ENCODE assay signal across 1 cellular context in the genomic region with DNA sequence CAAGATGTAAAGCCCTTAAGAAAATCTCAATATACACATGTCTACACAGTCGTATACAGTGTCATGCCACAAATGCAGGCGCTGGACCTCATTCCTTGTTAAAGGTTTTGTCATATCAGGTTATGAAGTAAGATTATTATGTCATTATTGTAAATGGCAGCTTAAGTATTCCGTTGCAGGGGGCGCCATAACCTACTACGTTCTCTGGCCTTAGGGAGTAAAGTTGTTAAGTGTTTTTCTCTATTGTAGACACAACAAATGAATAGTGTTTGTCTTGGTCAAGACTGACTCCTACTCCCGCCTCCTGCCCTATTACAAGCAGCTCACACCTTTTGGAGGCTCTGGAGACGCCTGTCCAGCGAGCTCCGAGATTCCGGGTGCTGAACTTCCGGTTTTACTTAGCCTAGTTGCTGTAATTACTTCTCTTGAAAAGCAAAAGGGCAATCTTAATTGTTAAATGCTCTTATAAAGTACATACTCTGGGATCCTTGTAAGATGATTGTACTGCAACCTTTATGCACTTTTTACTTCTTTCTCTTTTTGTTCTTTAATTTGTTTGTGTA.
TF ChIP-seq lines count a peak whose summit lies in the region.

No MANE protein-coding gene starts in this region.

TF ChIP-seq in HepG2, 621 proteins besides CTCF, POLR2A, EP300 and RAD21 (continued from another document and continues in another):
- TF ChIP-seq, protein P1, sequence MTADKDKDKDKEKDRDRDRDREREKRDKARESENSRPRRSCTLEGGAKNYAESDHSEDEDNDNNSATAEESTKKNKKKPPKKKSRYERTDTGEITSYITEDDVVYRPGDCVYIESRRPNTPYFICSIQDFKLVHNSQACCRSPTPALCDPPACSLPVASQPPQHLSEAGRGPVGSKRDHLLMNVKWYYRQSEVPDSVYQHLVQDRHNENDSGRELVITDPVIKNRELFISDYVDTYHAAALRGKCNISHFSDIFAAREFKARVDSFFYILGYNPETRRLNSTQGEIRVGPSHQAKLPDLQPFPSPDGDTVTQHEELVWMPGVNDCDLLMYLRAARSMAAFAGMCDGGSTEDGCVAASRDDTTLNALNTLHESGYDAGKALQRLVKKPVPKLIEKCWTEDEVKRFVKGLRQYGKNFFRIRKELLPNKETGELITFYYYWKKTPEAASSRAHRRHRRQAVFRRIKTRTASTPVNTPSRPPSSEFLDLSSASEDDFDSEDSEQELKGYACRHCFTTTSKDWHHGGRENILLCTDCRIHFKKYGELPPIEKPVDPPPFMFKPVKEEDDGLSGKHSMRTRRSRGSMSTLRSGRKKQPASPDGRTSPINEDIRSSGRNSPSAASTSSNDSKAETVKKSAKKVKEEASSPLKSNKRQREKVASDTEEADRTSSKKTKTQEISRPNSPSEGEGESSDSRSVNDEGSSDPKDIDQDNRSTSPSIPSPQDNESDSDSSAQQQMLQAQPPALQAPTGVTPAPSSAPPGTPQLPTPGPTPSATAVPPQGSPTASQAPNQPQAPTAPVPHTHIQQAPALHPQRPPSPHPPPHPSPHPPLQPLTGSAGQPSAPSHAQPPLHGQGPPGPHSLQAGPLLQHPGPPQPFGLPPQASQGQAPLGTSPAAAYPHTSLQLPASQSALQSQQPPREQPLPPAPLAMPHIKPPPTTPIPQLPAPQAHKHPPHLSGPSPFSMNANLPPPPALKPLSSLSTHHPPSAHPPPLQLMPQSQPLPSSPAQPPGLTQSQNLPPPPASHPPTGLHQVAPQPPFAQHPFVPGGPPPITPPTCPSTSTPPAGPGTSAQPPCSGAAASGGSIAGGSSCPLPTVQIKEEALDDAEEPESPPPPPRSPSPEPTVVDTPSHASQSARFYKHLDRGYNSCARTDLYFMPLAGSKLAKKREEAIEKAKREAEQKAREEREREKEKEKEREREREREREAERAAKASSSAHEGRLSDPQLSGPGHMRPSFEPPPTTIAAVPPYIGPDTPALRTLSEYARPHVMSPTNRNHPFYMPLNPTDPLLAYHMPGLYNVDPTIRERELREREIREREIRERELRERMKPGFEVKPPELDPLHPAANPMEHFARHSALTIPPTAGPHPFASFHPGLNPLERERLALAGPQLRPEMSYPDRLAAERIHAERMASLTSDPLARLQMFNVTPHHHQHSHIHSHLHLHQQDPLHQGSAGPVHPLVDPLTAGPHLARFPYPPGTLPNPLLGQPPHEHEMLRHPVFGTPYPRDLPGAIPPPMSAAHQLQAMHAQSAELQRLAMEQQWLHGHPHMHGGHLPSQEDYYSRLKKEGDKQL (CRISPR knock-in tag; IDR thresholded peaks at IDR 0.05; ENCODE audit: low read depth) = no peak
- no peak for TF ChIP-seq ZNF24 (IDR thresholded peaks at IDR 0.05)
- TF ChIP-seq SMC3 (IDR thresholded peaks at IDR 0.05; ENCODE audit: low read length) = no peak
- peak; percentile 53; the same call in 1 of the 2 replicates for TF ChIP-seq GABPB1 (CRISPR knock-in tag; IDR thresholded peaks at IDR 0.05)
- 0 out of 2 replicates have a peak, but pooled peaks have one; percentile 37 for TF ChIP-seq MEF2D (CRISPR knock-in tag; IDR thresholded peaks at IDR 0.05)
- TF ChIP-seq CREM (IDR thresholded peaks at IDR 0.05) = peak; percentile 43
- TF ChIP-seq CREM (CRISPR knock-in tag; IDR thresholded peaks at IDR 0.05) = no peak
- TF ChIP-seq KLF15 (CRISPR knock-in tag; IDR thresholded peaks at IDR 0.05; ENCODE audit: borderline replicate concordance) = no peak
- TF ChIP-seq, protein P2, sequence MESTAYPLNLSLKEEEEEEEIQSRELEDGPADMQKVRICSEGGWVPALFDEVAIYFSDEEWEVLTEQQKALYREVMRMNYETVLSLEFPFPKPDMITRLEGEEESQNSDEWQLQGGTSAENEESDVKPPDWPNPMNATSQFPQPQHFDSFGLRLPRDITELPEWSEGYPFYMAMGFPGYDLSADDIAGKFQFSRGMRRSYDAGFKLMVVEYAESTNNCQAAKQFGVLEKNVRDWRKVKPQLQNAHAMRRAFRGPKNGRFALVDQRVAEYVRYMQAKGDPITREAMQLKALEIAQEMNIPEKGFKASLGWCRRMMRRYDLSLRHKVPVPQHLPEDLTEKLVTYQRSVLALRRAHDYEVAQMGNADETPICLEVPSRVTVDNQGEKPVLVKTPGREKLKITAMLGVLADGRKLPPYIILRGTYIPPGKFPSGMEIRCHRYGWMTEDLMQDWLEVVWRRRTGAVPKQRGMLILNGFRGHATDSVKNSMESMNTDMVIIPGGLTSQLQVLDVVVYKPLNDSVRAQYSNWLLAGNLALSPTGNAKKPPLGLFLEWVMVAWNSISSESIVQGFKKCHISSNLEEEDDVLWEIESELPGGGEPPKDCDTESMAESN (CRISPR knock-in tag; conservative IDR thresholded peaks at IDR 0.05) = no peak
- TF ChIP-seq ZFY (CRISPR knock-in tag; IDR thresholded peaks at IDR 0.05) = no peak
- TF ChIP-seq, protein P3, sequence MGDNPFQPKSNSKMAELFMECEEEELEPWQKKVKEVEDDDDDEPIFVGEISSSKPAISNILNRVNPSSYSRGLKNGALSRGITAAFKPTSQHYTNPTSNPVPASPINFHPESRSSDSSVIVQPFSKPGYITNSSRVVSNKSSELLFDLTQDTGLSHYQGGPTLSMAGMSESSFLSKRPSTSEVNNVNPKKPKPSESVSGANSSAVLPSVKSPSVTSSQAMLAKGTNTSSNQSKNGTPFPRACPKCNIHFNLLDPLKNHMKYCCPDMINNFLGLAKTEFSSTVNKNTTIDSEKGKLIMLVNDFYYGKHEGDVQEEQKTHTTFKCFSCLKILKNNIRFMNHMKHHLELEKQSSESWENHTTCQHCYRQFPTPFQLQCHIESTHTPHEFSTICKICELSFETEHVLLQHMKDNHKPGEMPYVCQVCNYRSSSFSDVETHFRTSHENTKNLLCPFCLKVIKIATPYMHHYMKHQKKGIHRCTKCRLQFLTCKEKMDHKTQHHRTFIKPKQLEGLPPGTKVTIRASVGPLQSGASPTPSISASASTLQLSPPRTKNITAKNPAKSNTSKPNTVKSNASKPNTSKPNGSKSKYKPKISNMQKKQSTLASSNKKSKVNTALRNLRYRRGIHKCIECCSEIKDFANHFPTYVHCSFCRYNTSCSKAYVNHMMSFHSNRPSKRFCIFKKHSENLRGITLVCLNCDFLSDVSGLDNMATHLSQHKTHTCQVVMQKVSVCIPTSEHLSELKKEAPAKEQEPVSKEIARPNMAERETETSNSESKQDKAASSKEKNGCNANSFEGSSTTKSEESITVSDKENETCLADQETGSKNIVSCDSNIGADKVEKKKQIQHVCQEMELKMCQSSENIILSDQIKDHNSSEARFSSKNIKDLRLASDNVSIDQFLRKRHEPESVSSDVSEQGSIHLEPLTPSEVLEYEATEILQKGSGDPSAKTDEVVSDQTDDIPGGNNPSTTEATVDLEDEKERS (CRISPR knock-in tag; IDR thresholded peaks at IDR 0.05) = no peak
- no peak for TF ChIP-seq SRSF1 (optimal IDR thresholded peaks at IDR 0.05; ENCODE audit: low read depth, low read length)
- TF ChIP-seq ZNF530 (CRISPR knock-in tag; IDR thresholded peaks at IDR 0.05; ENCODE audit: low read depth) = no peak
- TF ChIP-seq, protein P4, sequence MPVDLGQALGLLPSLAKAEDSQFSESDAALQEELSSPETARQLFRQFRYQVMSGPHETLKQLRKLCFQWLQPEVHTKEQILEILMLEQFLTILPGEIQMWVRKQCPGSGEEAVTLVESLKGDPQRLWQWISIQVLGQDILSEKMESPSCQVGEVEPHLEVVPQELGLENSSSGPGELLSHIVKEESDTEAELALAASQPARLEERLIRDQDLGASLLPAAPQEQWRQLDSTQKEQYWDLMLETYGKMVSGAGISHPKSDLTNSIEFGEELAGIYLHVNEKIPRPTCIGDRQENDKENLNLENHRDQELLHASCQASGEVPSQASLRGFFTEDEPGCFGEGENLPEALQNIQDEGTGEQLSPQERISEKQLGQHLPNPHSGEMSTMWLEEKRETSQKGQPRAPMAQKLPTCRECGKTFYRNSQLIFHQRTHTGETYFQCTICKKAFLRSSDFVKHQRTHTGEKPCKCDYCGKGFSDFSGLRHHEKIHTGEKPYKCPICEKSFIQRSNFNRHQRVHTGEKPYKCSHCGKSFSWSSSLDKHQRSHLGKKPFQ (CRISPR knock-in tag; IDR thresholded peaks at IDR 0.05; ENCODE audit: insufficient replicate concordance) = no peak
- TF ChIP-seq JARID2 (CRISPR knock-in tag; IDR thresholded peaks at IDR 0.05; ENCODE audit: insufficient replicate concordance) = no peak
- TF ChIP-seq ELF1 (CRISPR knock-in tag; IDR thresholded peaks at IDR 0.05) = peak; percentile 60
- TF ChIP-seq HOXA5 (CRISPR knock-in tag; IDR thresholded peaks at IDR 0.05) = no peak
- TF ChIP-seq, protein P5, sequence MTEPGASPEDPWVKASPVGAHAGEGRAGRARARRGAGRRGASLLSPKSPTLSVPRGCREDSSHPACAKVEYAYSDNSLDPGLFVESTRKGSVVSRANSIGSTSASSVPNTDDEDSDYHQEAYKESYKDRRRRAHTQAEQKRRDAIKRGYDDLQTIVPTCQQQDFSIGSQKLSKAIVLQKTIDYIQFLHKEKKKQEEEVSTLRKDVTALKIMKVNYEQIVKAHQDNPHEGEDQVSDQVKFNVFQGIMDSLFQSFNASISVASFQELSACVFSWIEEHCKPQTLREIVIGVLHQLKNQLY (CRISPR knock-in tag; IDR thresholded peaks at IDR 0.05) = no peak
- no peak for TF ChIP-seq POLR2AphosphoS2 (IDR thresholded peaks at IDR 0.05; ENCODE audit: low read depth, low read length)
- TF ChIP-seq ZFAT (CRISPR knock-in tag; conservative IDR thresholded peaks at IDR 0.05) = no peak
- TF ChIP-seq RFX5 (IDR thresholded peaks at IDR 0.05; ENCODE audit: low read depth, low read length) = no peak
- TF ChIP-seq ZNF605 (CRISPR knock-in tag; IDR thresholded peaks at IDR 0.05) = 0 out of 2 replicates have a peak, but pooled peaks have one; percentile 36
- TF ChIP-seq, protein P6, sequence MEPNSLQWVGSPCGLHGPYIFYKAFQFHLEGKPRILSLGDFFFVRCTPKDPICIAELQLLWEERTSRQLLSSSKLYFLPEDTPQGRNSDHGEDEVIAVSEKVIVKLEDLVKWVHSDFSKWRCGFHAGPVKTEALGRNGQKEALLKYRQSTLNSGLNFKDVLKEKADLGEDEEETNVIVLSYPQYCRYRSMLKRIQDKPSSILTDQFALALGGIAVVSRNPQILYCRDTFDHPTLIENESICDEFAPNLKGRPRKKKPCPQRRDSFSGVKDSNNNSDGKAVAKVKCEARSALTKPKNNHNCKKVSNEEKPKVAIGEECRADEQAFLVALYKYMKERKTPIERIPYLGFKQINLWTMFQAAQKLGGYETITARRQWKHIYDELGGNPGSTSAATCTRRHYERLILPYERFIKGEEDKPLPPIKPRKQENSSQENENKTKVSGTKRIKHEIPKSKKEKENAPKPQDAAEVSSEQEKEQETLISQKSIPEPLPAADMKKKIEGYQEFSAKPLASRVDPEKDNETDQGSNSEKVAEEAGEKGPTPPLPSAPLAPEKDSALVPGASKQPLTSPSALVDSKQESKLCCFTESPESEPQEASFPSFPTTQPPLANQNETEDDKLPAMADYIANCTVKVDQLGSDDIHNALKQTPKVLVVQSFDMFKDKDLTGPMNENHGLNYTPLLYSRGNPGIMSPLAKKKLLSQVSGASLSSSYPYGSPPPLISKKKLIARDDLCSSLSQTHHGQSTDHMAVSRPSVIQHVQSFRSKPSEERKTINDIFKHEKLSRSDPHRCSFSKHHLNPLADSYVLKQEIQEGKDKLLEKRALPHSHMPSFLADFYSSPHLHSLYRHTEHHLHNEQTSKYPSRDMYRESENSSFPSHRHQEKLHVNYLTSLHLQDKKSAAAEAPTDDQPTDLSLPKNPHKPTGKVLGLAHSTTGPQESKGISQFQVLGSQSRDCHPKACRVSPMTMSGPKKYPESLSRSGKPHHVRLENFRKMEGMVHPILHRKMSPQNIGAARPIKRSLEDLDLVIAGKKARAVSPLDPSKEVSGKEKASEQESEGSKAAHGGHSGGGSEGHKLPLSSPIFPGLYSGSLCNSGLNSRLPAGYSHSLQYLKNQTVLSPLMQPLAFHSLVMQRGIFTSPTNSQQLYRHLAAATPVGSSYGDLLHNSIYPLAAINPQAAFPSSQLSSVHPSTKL (CRISPR knock-in tag; IDR thresholded peaks at IDR 0.05) = 0 out of 2 replicates have a peak, but pooled peaks have one; percentile 8
- no peak for TF ChIP-seq FOXC1 (CRISPR knock-in tag; IDR thresholded peaks at IDR 0.05; ENCODE audit: borderline replicate concordance)
- TF ChIP-seq, protein P7, sequence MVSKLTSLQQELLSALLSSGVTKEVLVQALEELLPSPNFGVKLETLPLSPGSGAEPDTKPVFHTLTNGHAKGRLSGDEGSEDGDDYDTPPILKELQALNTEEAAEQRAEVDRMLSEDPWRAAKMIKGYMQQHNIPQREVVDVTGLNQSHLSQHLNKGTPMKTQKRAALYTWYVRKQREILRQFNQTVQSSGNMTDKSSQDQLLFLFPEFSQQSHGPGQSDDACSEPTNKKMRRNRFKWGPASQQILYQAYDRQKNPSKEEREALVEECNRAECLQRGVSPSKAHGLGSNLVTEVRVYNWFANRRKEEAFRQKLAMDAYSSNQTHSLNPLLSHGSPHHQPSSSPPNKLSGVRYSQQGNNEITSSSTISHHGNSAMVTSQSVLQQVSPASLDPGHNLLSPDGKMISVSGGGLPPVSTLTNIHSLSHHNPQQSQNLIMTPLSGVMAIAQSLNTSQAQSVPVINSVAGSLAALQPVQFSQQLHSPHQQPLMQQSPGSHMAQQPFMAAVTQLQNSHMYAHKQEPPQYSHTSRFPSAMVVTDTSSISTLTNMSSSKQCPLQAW (CRISPR knock-in tag; IDR thresholded peaks at IDR 0.05) = no peak
- TF ChIP-seq ZNF557 (CRISPR knock-in tag; IDR thresholded peaks at IDR 0.05) = no peak
- TF ChIP-seq, protein P8, sequence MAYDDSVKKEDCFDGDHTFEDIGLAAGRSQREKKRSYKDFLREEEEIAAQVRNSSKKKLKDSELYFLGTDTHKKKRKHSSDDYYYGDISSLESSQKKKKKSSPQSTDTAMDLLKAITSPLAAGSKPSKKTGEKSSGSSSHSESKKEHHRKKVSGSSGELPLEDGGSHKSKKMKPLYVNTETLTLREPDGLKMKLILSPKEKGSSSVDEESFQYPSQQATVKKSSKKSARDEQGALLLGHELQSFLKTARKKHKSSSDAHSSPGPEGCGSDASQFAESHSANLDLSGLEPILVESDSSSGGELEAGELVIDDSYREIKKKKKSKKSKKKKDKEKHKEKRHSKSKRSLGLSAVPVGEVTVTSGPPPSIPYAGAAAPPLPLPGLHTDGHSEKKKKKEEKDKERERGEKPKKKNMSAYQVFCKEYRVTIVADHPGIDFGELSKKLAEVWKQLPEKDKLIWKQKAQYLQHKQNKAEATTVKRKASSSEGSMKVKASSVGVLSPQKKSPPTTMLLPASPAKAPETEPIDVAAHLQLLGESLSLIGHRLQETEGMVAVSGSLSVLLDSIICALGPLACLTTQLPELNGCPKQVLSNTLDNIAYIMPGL (CRISPR knock-in tag; IDR thresholded peaks at IDR 0.05; ENCODE audit: borderline replicate concordance in 1 of 2, low read depth in 1 of 2) = peak in 1 of 2 experiments; percentile 43; a peak in 2 of 4 replicates
- TF ChIP-seq ZNF501 (CRISPR knock-in tag; IDR thresholded peaks at IDR 0.05) = no peak
- TF ChIP-seq, protein P9, sequence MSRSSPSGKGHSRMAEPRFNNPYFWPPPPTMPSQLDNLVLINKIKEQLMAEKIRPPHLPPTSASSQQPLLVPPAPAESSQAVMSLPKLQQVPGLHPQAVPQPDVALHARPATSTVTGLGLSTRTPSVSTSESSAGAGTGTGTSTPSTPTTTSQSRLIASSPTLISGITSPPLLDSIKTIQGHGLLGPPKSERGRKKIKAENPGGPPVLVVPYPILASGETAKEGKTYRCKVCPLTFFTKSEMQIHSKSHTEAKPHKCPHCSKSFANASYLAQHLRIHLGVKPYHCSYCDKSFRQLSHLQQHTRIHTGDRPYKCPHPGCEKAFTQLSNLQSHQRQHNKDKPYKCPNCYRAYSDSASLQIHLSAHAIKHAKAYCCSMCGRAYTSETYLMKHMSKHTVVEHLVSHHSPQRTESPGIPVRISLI (CRISPR knock-in tag; IDR thresholded peaks at IDR 0.05; ENCODE audit: borderline replicate concordance) = no peak
- TF ChIP-seq ZNF614 (CRISPR knock-in tag; IDR thresholded peaks at IDR 0.05; ENCODE audit: borderline replicate concordance) = no peak
- peak; percentile 50 for TF ChIP-seq SAP130 (CRISPR knock-in tag; IDR thresholded peaks at IDR 0.05; ENCODE audit: low read depth)
